16 cellular contexts compared by ENCODE assay signal in genomic region chr18:74412106-74412880, GRCh38. TPM values are rescaled to one million over a fixed set of nuclear protein-coding genes. Genes with fewer than 3 reads are reported as not detected.
A peak's percentile ranks its signal among the peaks of the same experiment; 100 is the strongest.
DNase-seq lines count a peak whose midpoint lies in the region; FAIRE-seq and TF ChIP-seq lines count a peak whose summit lies in the region.
"Had no signal": no experiment of that assay in that cellular context is flagged by ENCODE, and none has a peak within 500 bp of the region (broad histone marks: within the 10 kb centered on the region; RNA-seq: fewer than 3 reads in every experiment).

No MANE protein-coding gene starts in this region.

- H3K4me1 Mint-ChIP-seq in neural progenitor cell, result peaks cover 40% of the 10 kb centered on the region

- H3K27me3 ChIP-seq in dorsolateral prefrontal cortex (peaks cover 0 to 11% (median 0%) of the 10 kb centered on the region in 45 donors), neural progenitor cell (no peaks in the 10 kb centered on the region)

- peak overlapping the region in 42 of 59 donors; percentile 1 to 76 (median 46) for H3K27ac ChIP-seq in dorsolateral prefrontal cortex
- no peak overlapping the region for H3K27ac ChIP-seq in neural progenitor cell
- H3K27ac ChIP-seq: spleen had no signal

- peaks cover 11% of the 10 kb centered on the region for H3F3A ChIP-seq in neural progenitor cell (ENCODE audit: low read depth)

- H3K9ac ChIP-seq in neural progenitor cell, result no peak overlapping the region
- H3K9ac ChIP-seq: SK-N-SH had no signal

- H3K36me3 Mint-ChIP-seq in neural progenitor cell, result no peaks in the 10 kb centered on the region

- no peak overlapping the region for H3K27ac Mint-ChIP-seq in neural progenitor cell
- H3K27ac Mint-ChIP-seq: activated CD8-positive, alpha-beta T cell treated with anti-CD3 and anti-CD28 coated beads for 36 hours; activated T-helper 2 cell treated with anti-CD3 and anti-CD28 coated beads, Interferon-gamma antibody, Interleukin-2, Interleukin-4, amounts not matched to agents 10 μg/mL and 5 μg/mL and 100 μg/mL, durations not matched to agents 14 hours and 24 hours and 36 hours had no signal

- no peaks in the 10 kb centered on the region for H4K20me1 ChIP-seq in neural progenitor cell (ENCODE audit: low read depth)

- intact Hi-C loops in dorsolateral prefrontal cortex (cut with DNase I), result loop anchor here (1.0 to 5.0 kb wide), 3 partner anchors 40 to 140 kb away; no protein-coding TSS in a partner anchor

- peaks cover 2% of the 10 kb centered on the region for H3K9me3 Mint-ChIP-seq in neural progenitor cell
- H3K9me3 Mint-ChIP-seq: activated CD8-positive, alpha-beta T cell treated with anti-CD3 and anti-CD28 coated beads for 36 hours had no signal

- no peak overlapping the region for H3K4me3 Mint-ChIP-seq in neural progenitor cell
- H3K4me3 Mint-ChIP-seq: activated CD8-positive, alpha-beta T cell treated with anti-CD3 and anti-CD28 coated beads for 36 hours had no signal

- peak; percentile 52 for DNase-seq in ELF-1 (ENCODE audit: low read depth, low spot score)
- peak; percentile 46 for DNase-seq in NCI-H510A (lab: John Stamatoyannopoulos, UW)
- DNase-seq in dorsolateral prefrontal cortex, result peak; percentile 26 to 91 (median 84)
- peak; percentile 84 for DNase-seq in neural progenitor cell (ENCODE audit: low spot score)
- no peak for DNase-seq in activated effector memory CD4-positive, alpha-beta T cell treated with Interleukin-2 at 50 U/mL for 16 hours
- no peak for DNase-seq in RCC 7860 (ENCODE audit: low spot score)
- no peak for DNase-seq in NCI-H1436 treated with DMSO at 0.1 percent for 48 hours (lab: John Stamatoyannopoulos, UW)
- no peak for DNase-seq in GM10248 (ENCODE audit: extremely low spot score)
- DNase-seq: activated CD8-positive, alpha-beta T cell treated with anti-CD3 and anti-CD28 coated beads for 36 hours; effector CD4-positive, alpha-beta T cell; Karpas-422; mammary epithelial cell; NCI-H187 treated with DMSO at 0.1 percent for 48 hours; SK-N-SH; spleen had no signal

- CTCF ChIA-PET in GM10248 (lab: Yijun Ruan, JAX), result interaction anchor here (1.3 kb wide), 1 partner anchor 10 kb away, joined by 3 read pairs; no protein-coding TSS in a partner anchor

- no peaks in the 10 kb centered on the region for H3K79me2 ChIP-seq in neural progenitor cell (ENCODE audit: low read depth)

- H2AFZ ChIP-seq in neural progenitor cell (replicated peaks), result no peak overlapping the region

- FAIRE-seq in RCC 7860 (lab: Jason Lieb, UNC), result no peak

- H3K9me3 ChIP-seq in neural progenitor cell (ENCODE audit: low read depth), result no peaks in the 10 kb centered on the region
- H3K9me3 ChIP-seq: SK-N-SH, spleen had no signal

- H3K4me2 ChIP-seq in neural progenitor cell, result peak overlapping the region; percentile 41
- H3K4me2 ChIP-seq: SK-N-SH had no signal

- POLR2A ChIA-PET in GM10248 (lab: Yijun Ruan, JAX), result no interaction called here

- peaks cover 5% of the 10 kb centered on the region for H3K27me3 Mint-ChIP-seq in neural progenitor cell (ENCODE audit: insufficient read depth, low read depth)
- H3K27me3 Mint-ChIP-seq: activated CD8-positive, alpha-beta T cell treated with anti-CD3 and anti-CD28 coated beads for 36 hours had no signal

- peaks cover 33% of the 10 kb centered on the region for H3K4me1 ChIP-seq in neural progenitor cell

- H3K4me3 ChIP-seq in dorsolateral prefrontal cortex, result peak overlapping the region in 51 of 59 donors; percentile 6 to 62 (median 34)
- H3K4me3 ChIP-seq in neural progenitor cell, result no peak overlapping the region
- H3K4me3 ChIP-seq: spleen had no signal

- TF ChIP-seq CTCF in dorsolateral prefrontal cortex (IDR thresholded peaks at IDR 0.05 in 54 of 56, conservative IDR thresholded peaks at IDR 0.05 in 2 of 56; ENCODE audit: low read depth in 1 of 56, partially characterized antibody in 56 of 56) (peak in 5 of 56 donors; percentile 5 to 33 (median 17)), neural progenitor cell (IDR thresholded peaks at IDR 0.05) (no peak), GM10248 (IDR thresholded peaks at IDR 0.05; ENCODE audit: control extremely low read depth, extremely low read depth, low read depth, missing control alignments) (no peak)

- H3K36me3 ChIP-seq in neural progenitor cell, result no peaks in the 10 kb centered on the region
- H3K36me3 ChIP-seq: spleen had no signal

RNA-seq across cellular contexts. Expression of gene DIPK1C, which starts 44.8 kb away (rescaled TPM):
- total RNA-seq in dorsolateral prefrontal cortex (10 to 100 TPM in 76 of 120 experiments, 1 to 10 TPM in 44; 1.9 to 31.7 (median 11.6) TPM), neural progenitor cell (ENCODE audit: low replicate concordance) (12.9 and 13.7 TPM in 2 replicates)
- total RNA-seq: activated CD8-positive, alpha-beta T cell treated with anti-CD3 and anti-CD28 coated beads for 36 hours; activated T-helper 2 cell treated with anti-CD3 and anti-CD28 coated beads, Interferon-gamma antibody, Interleukin-2, Interleukin-4, amounts not matched to agents 10 μg/mL and 5 μg/mL and 100 μg/mL, durations not matched to agents 14 hours and 24 hours and 36 hours; mammary epithelial cell had no signal

Comparison
In these comparisons a context has a peak if more than half of its experiments do, and no peak if none do; other contexts are left out.
1. DNase-seq: peak in ELF-1 (single experiment), NCI-H510A (single experiment), dorsolateral prefrontal cortex (10 of 10) and neural progenitor cell (single experiment); none in activated effector memory CD4-positive, alpha-beta T cell treated with Interleukin-2 at 50 U/mL for 16 hours (single experiment), RCC 7860 (single experiment), NCI-H1436 treated with DMSO at 0.1 percent for 48 hours (single experiment) and GM10248 (single experiment).